ENCODE assay signal across 23 cellular contexts in the genomic region with DNA sequence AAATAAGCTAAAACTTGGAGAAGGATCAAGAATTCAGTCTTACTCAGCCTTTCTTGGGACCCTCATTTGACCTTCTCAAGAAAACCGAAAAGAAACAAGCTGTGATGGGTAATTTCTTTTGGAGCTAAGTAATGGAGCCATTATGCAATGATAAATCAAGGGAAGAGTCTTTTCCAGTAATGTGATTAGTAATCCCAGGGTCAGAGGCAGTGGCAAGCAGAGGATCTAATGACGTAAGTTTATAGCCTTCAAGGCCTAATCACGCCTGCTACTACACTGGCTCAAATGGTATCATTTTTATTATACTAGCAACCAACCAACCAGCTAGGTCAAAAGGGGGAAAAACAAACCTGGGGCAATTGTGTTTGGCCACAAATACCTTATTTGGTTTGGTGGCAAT.
A peak's percentile ranks its signal among the peaks of the same experiment; 100 is the strongest.
DNase-seq lines count a peak whose midpoint lies in the region; ATAC-seq and TF ChIP-seq lines count a peak whose summit lies in the region.
"Had no signal": no experiment of that assay in that cellular context is flagged by ENCODE, and none has a peak within 500 bp of the region (broad histone marks: within the 10 kb centered on the region; RNA-seq: fewer than 3 reads in every experiment).

No MANE protein-coding gene starts in this region.

- TF ChIP-seq CTCF in epithelial cell of esophagus (IDR thresholded peaks at IDR 0.05; ENCODE audit: insufficient read depth, low read depth, low read length, missing control alignments) (no peak), nephron (IDR thresholded peaks at IDR 0.05; ENCODE audit: unreplicated experiment in 3 of 3) (no peak)

- H3K36me3 Mint-ChIP-seq in nephron (ENCODE audit: low read depth) (no peaks in the 10 kb centered on the region), T-helper 17 cell (ENCODE audit: low read depth) (no peaks in the 10 kb centered on the region)
- H3K36me3 Mint-ChIP-seq: CD8-positive, alpha-beta T cell; IgD-negative memory B cell had no signal

- DNase-seq in EH (ENCODE audit: low read depth) (peak; percentile 2), M059J (ENCODE audit: low read depth) (peak; percentile 7), epithelial cell of esophagus (ENCODE audit: low read depth) (peak; percentile 1), NCI-H187 treated with DMSO at 0.1 percent for 48 hours (lab: John Stamatoyannopoulos, UW) (no peak), UCSD-AML1 (lab: John Stamatoyannopoulos, UW; ENCODE audit: unreplicated experiment) (no peak), T-helper 17 cell (no peak)
- DNase-seq: AML-193; C1 segment of cervical spinal cord; CD8-positive, alpha-beta T cell; DMS153; GOT3; NCI-H1417; NCI-H1694 treated with DMSO at 0.1 percent for 48 hours; NCI-H2107; NCI-H69; PC-9; RPMI8226; SHP77 had no signal

- H3K9me3 Mint-ChIP-seq in nephron = no peaks in the 10 kb centered on the region
- H3K9me3 Mint-ChIP-seq: CD8-positive, alpha-beta T cell; IgD-negative memory B cell had no signal

- H3K4me3 ChIP-seq in epithelial cell of esophagus (ENCODE audit: low read length) = no peak overlapping the region
- H3K4me3 ChIP-seq: PC-9, SK-N-MC had no signal

- ATAC-seq in HG03439 (IDR thresholded peaks at IDR 0.05; ENCODE audit: unreplicated experiment) = no peak
- no peak for ATAC-seq in T-helper 17 cell
- ATAC-seq: CD8-positive, alpha-beta T cell; HCT116 had no signal

- peaks cover 26% of the 10 kb centered on the region for H3K4me1 Mint-ChIP-seq in nephron
- H3K4me1 Mint-ChIP-seq in T-helper 17 cell = no peaks in the 10 kb centered on the region
- H3K4me1 Mint-ChIP-seq: IgD-negative memory B cell had no signal

- H3K27ac Mint-ChIP-seq in nephron (peak overlapping the region; percentile 79 to 95 (median 93)), T-helper 17 cell (no peak overlapping the region)
- H3K27ac Mint-ChIP-seq: CD8-positive, alpha-beta T cell; IgD-negative memory B cell had no signal

- H3K27me3 Mint-ChIP-seq in nephron (ENCODE audit: low read depth) (no peaks in the 10 kb centered on the region), T-helper 17 cell (no peaks in the 10 kb centered on the region)
- H3K27me3 Mint-ChIP-seq: IgD-negative memory B cell had no signal

- H3K9me3 ChIP-seq in T-helper 17 cell (ENCODE audit: control insufficient read depth, low read length, poor library complexity, severe bottlenecking) = no peaks in the 10 kb centered on the region

- H3K4me3 Mint-ChIP-seq in nephron = no peak overlapping the region
- H3K4me3 Mint-ChIP-seq in T-helper 17 cell = no peak overlapping the region
- H3K4me3 Mint-ChIP-seq: CD8-positive, alpha-beta T cell; IgD-negative memory B cell had no signal

Comparison
In these comparisons a context has a peak if more than half of its experiments do, and no peak if none do; other contexts are left out.
1. DNase-seq: peak in EH (single experiment), M059J (single experiment) and epithelial cell of esophagus (single experiment); none in NCI-H187 treated with DMSO at 0.1 percent for 48 hours (single experiment), UCSD-AML1 (single experiment) and T-helper 17 cell (0 of 3).